1 cellular context compared by ENCODE assay signal in the genomic region with DNA sequence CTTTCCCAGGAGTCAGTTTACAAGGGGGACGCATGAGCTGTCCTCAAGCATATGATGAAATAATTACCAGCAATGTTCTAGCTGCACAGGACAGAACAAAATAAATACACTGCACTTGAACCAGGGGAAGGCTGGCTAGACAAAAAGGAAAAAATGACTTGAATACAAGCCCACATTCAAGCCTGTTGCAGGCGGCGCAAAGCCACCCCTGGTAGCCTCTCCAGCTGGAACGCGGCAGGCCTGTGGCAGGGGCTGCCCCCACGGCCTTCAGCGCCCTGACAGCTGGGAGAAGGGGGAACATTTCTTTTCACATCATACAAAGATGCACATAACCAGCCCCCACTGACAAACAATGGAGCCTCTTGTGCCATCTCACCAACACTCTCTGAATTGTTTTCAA.
TF ChIP-seq lines count a peak whose summit lies in the region.

No MANE protein-coding gene starts in this region.

TF ChIP-seq in SK-N-SH, 30 proteins besides CTCF, POLR2A, EP300 and RAD21 (continued from another document):
- TF ChIP-seq RFX5 (IDR thresholded peaks at IDR 0.05; ENCODE audit: low read length) (no peak), RCOR1 (IDR thresholded peaks at IDR 0.05; ENCODE audit: low read length) (no peak), ELF1 (IDR thresholded peaks at IDR 0.05) (no peak), SMC3 (IDR thresholded peaks at IDR 0.05; ENCODE audit: low read depth, low read length) (no peak), TEAD4 (IDR thresholded peaks at IDR 0.05; ENCODE audit: borderline replicate concordance, insufficient read depth) (no peak)
TF ChIP-seq in SK-N-SH: peak in this region for 0.
